ENCODE assay signal across 29 cellular contexts in genomic region chr16:12110361-12111107, GRCh38.
"Had no signal": no experiment of that assay in that cellular context is flagged by ENCODE, and none has a peak within 500 bp of the region (broad histone marks: within the 10 kb centered on the region; RNA-seq: fewer than 3 reads in every experiment).

No MANE protein-coding gene starts in this region.

- H3K27me3 ChIP-seq: brain microvascular endothelial cell, dorsolateral prefrontal cortex, gastroesophageal sphincter, hepatocyte, left lung, ovary, suprapubic skin, tibial artery had no signal

- H3K4me3 Mint-ChIP-seq: naive B cell; nephron progenitor cell; T-helper 1 cell treated with Interleukin-12 subunit alpha and Interleukin-12 subunit beta and Interleukin-4 antibody, amounts not matched to agents 30 μg/mL and 1 μg/mL, for 36 hours had no signal

- H3K27me3 Mint-ChIP-seq: naive B cell had no signal

- H3K4me3 ChIP-seq: coronary artery, dorsolateral prefrontal cortex, gastroesophageal sphincter, hepatocyte, left lung, ovary, prostate gland, suprapubic skin, tibial artery had no signal

- H3K4me2 ChIP-seq: hepatocyte had no signal

- H3K79me2 ChIP-seq: hepatocyte had no signal

- H3K4me1 ChIP-seq: gastroesophageal sphincter, left lung, prostate gland, tibial artery had no signal

- H3K9me3 Mint-ChIP-seq: naive B cell; nephron progenitor cell; T-helper 1 cell treated with Interleukin-12 subunit alpha and Interleukin-12 subunit beta and Interleukin-4 antibody, amounts not matched to agents 30 μg/mL and 1 μg/mL, for 36 hours had no signal

- H3K36me3 ChIP-seq: brain microvascular endothelial cell, left lung, ovary, prostate gland had no signal

- H3K27ac Mint-ChIP-seq: T-helper 1 cell treated with Interleukin-12 subunit alpha and Interleukin-12 subunit beta and Interleukin-4 antibody, amounts not matched to agents 30 μg/mL and 1 μg/mL, for 36 hours had no signal

- H2AFZ ChIP-seq: hepatocyte had no signal

- H3K9me3 ChIP-seq: gastroesophageal sphincter, left lung, ovary, prostate gland, suprapubic skin, tibial artery had no signal

- DNase-seq: activated CD4-positive, alpha-beta T cell treated with anti-CD3 and anti-CD28 coated beads for 4 hours; activated CD4-positive, alpha-beta T cell treated with anti-CD3 and anti-CD28 coated beads, Interleukin-2, amount 50 U/mL, for 4 hours; activated gamma-delta T cell treated with Interleukin-2 at 50 U/mL for 16 hours; activated naive CD4-positive, alpha-beta T cell treated with anti-CD3 and anti-CD28 coated beads, Interleukin-2, amount 50 U/mL, for 16 hours; amniotic stem cell; brain microvascular endothelial cell; dorsolateral prefrontal cortex; effector memory CD4-positive, alpha-beta T cell; left lung; naive B cell; nephron progenitor cell; ovary; retina; stimulated activated CD4-positive, alpha-beta T cell treated with anti-CD3 and anti-CD28 coated beads, Interleukin-15, amount 100 ng/mL, for 24 hours; stimulated activated CD4-positive, alpha-beta T cell treated with anti-CD3 and anti-CD28 coated beads, Interleukin-2, amount 100 ng/mL, for 24 hours; stimulated activated naive CD4-positive, alpha-beta T cell; T-helper 9 cell; tibial artery had no signal

- H3K27ac ChIP-seq: brain microvascular endothelial cell, coronary artery, gastroesophageal sphincter, hepatocyte, left lung, ovary, prostate gland, suprapubic skin, tibial artery, VCaP had no signal

- FAIRE-seq: astrocyte, endothelial cell of umbilical vein, keratinocyte, TTC549 had no signal
